ENCODE assay signal across 16 cellular contexts in genomic region chrX:12301288-12301687, GRCh38.
DNase-seq lines count a peak whose midpoint lies in the region; ATAC-seq and TF ChIP-seq lines count a peak whose summit lies in the region.
"Had no signal": no experiment of that assay in that cellular context is flagged by ENCODE, and none has a peak within 500 bp of the region (broad histone marks: within the 10 kb centered on the region; RNA-seq: fewer than 3 reads in every experiment).

No MANE protein-coding gene starts in this region.

- no peaks in the 10 kb centered on the region for H3K79me2 ChIP-seq in OCI-LY3 (ENCODE audit: low read length)

- H3K9me3 Mint-ChIP-seq in stimulated activated naive B cell treated with anti-CD40 and anti-IgM and Interleukin-4, amounts not matched to agents 10 μg/mL and 1 μg/mL and 100 μg/mL, for 72 hours: peaks cover 0 to 3% of the 10 kb centered on the region in 2 donors
- H3K9me3 Mint-ChIP-seq in activated CD4-positive, alpha-beta T cell treated with anti-CD3 and anti-CD28 coated beads, Interleukin-2, amount 10 ng/mL, durations not matched to agents 24 days and 14 days: no peaks in the 10 kb centered on the region
- H3K9me3 Mint-ChIP-seq: CD4-positive, alpha-beta T cell had no signal

- peak overlapping the region; percentile 35; the same call in 1 of the 2 replicates for H3K9ac ChIP-seq in OCI-LY3 (ENCODE audit: low read length)
- H3K9ac ChIP-seq: GM23248 had no signal

- TF ChIP-seq CTCF in OCI-LY3 (IDR thresholded peaks at IDR 0.05; ENCODE audit: low read depth, low read length): no peak

- H3K36me3 ChIP-seq in OCI-LY3 (replicated peaks; ENCODE audit: low read depth, low read length): no peaks in the 10 kb centered on the region

- no peak overlapping the region for H3K27ac Mint-ChIP-seq in stimulated activated naive B cell treated with anti-CD40 and anti-IgM and Interleukin-4, amounts not matched to agents 10 μg/mL and 1 μg/mL and 100 μg/mL, for 72 hours
- H3K27ac Mint-ChIP-seq in activated CD4-positive, alpha-beta T cell treated with anti-CD3 and anti-CD28 coated beads, Interleukin-2, amount 10 ng/mL, durations not matched to agents 24 days and 14 days: no peak overlapping the region
- H3K27ac Mint-ChIP-seq: CD4-positive, alpha-beta T cell had no signal

- H4K20me1 ChIP-seq in OCI-LY3 (ENCODE audit: insufficient read depth, low read length): no peaks in the 10 kb centered on the region

- peaks cover 4 to 10% of the 10 kb centered on the region in 2 donors for H3K4me1 Mint-ChIP-seq in stimulated activated naive B cell treated with anti-CD40 and anti-IgM and Interleukin-4, amounts not matched to agents 10 μg/mL and 1 μg/mL and 100 μg/mL, for 72 hours
- H3K4me1 Mint-ChIP-seq in activated CD4-positive, alpha-beta T cell treated with anti-CD3 and anti-CD28 coated beads, Interleukin-2, amount 10 ng/mL, durations not matched to agents 24 days and 14 days: no peaks in the 10 kb centered on the region

- intact Hi-C loops in activated CD4-positive, alpha-beta T cell treated with anti-CD3 and anti-CD28 coated beads, Interleukin-2, amount 10 ng/mL, durations not matched to agents 24 days and 14 days (cut with micrococcal nuclease): no loop called here

- no peak overlapping the region for H3K4me3 Mint-ChIP-seq in stimulated activated naive B cell treated with anti-CD40 and anti-IgM and Interleukin-4, amounts not matched to agents 10 μg/mL and 1 μg/mL and 100 μg/mL, for 72 hours
- no peak overlapping the region for H3K4me3 Mint-ChIP-seq in activated CD4-positive, alpha-beta T cell treated with anti-CD3 and anti-CD28 coated beads, Interleukin-2, amount 10 ng/mL, durations not matched to agents 24 days and 14 days
- H3K4me3 Mint-ChIP-seq: CD4-positive, alpha-beta T cell had no signal

- no peaks in the 10 kb centered on the region for H3K36me3 Mint-ChIP-seq in stimulated activated naive B cell treated with anti-CD40 and anti-IgM and Interleukin-4, amounts not matched to agents 10 μg/mL and 1 μg/mL and 100 μg/mL, for 72 hours
- H3K36me3 Mint-ChIP-seq in activated CD4-positive, alpha-beta T cell treated with anti-CD3 and anti-CD28 coated beads, Interleukin-2, amount 10 ng/mL, durations not matched to agents 24 days and 14 days (ENCODE audit: low read depth): no peaks in the 10 kb centered on the region

- peaks cover 7 to 14% of the 10 kb centered on the region in 2 donors for H3K27me3 Mint-ChIP-seq in stimulated activated naive B cell treated with anti-CD40 and anti-IgM and Interleukin-4, amounts not matched to agents 10 μg/mL and 1 μg/mL and 100 μg/mL, for 72 hours
- H3K27me3 Mint-ChIP-seq in activated CD4-positive, alpha-beta T cell treated with anti-CD3 and anti-CD28 coated beads, Interleukin-2, amount 10 ng/mL, durations not matched to agents 24 days and 14 days: no peaks in the 10 kb centered on the region
- H3K27me3 Mint-ChIP-seq: CD4-positive, alpha-beta T cell had no signal

- peak overlapping the region; percentile 74 for H3K4me3 ChIP-seq in OCI-LY3 (ENCODE audit: low read length)
- H3K4me3 ChIP-seq: GM23248 had no signal

- DNase-seq in SIG-M5 treated with dmso at 0.1 percent for 504 hours (lab: John Stamatoyannopoulos, UW; ENCODE audit: unreplicated experiment) (peak; percentile 29), SIG-M5 (lab: John Stamatoyannopoulos, UW) (no peak), NOMO-1 (lab: John Stamatoyannopoulos, UW; ENCODE audit: unreplicated experiment in 2 of 2) (peak; percentile 69 to 91), NCI-H1048 (lab: John Stamatoyannopoulos, UW) (no peak)
- no peak for DNase-seq in stimulated activated naive B cell treated with anti-CD40 and anti-IgM and Interleukin-4, amounts not matched to agents 10 μg/mL and 1 μg/mL and 100 μg/mL, for 72 hours
- no peak for DNase-seq in activated CD4-positive, alpha-beta T cell treated with anti-CD3 and anti-CD28 coated beads, Interleukin-2, amount 10 ng/mL, durations not matched to agents 24 days and 14 days
- DNase-seq: 8988T; AML-193; C1 segment of cervical spinal cord; Calu3; CD4-positive, alpha-beta T cell; DMS 273 treated with DMSO at 0.1 percent for 48 hours; GM23248 had no signal

- no peaks in the 10 kb centered on the region for H3K9me3 ChIP-seq in OCI-LY3 (ENCODE audit: insufficient read depth, low read length)

- H2AFZ ChIP-seq in OCI-LY3 (ENCODE audit: low read depth, low read length): peak overlapping the region; percentile 39; the same call in 1 of the 2 replicates
- H2AFZ ChIP-seq: GM23248 had no signal

- peaks cover 22% of the 10 kb centered on the region for H3K4me1 ChIP-seq in OCI-LY3 (ENCODE audit: low read length)

- H3K27me3 ChIP-seq in OCI-LY3 (ENCODE audit: low read depth, low read length): no peaks in the 10 kb centered on the region

- ATAC-seq in stimulated activated naive B cell treated with anti-CD40 and anti-IgM and Interleukin-4, amounts not matched to agents 10 μg/mL and 1 μg/mL and 100 μg/mL, for 72 hours (replicated peaks): peak; percentile 65 to 79
- no peak for ATAC-seq in GM21390 (IDR thresholded peaks at IDR 0.05; ENCODE audit: unreplicated experiment)
- ATAC-seq: HCT116 had no signal

- peak overlapping the region; percentile 93 for H3K4me2 ChIP-seq in OCI-LY3 (ENCODE audit: low read length)

- peak overlapping the region; percentile 56 for H3K27ac ChIP-seq in OCI-LY3 (ENCODE audit: low read length)
- H3K27ac ChIP-seq: GM23248 had no signal

Comparison
In these comparisons a context has a peak if more than half of its experiments do, and no peak if none do; other contexts are left out.
1. DNase-seq: peak in SIG-M5 treated with dmso at 0.1 percent for 504 hours (single experiment) and NOMO-1 (2 of 2); none in SIG-M5 (single experiment), stimulated activated naive B cell treated with anti-CD40 and anti-IgM and Interleukin-4, amounts not matched to agents 10 μg/mL and 1 μg/mL and 100 μg/mL, for 72 hours (single experiment), activated CD4-positive, alpha-beta T cell treated with anti-CD3 and anti-CD28 coated beads, Interleukin-2, amount 10 ng/mL, durations not matched to agents 24 days and 14 days (single experiment) and NCI-H1048 (single experiment).